Comparison of ENCODE assay signal across 23 cellular contexts in genomic region chr7:156466262-156466661, GRCh38.
DNase-seq lines count a peak whose midpoint lies in the region; ATAC-seq and TF ChIP-seq lines count a peak whose summit lies in the region.
"Had no signal": no experiment of that assay in that cellular context is flagged by ENCODE, and none has a peak within 500 bp of the region (broad histone marks: within the 10 kb centered on the region; RNA-seq: fewer than 3 reads in every experiment).

No MANE protein-coding gene starts in this region.

- no peaks in the 10 kb centered on the region for H3K36me3 ChIP-seq in CD8-positive, alpha-beta memory T cell (ENCODE audit: insufficient read depth, low read length)
- H3K36me3 ChIP-seq: SJSA1 had no signal

- peak; percentile 20 for ATAC-seq in left lobe of liver
- ATAC-seq in GM18517 (IDR thresholded peaks at IDR 0.05; ENCODE audit: unreplicated experiment): no peak
- ATAC-seq: A549, HCT116 had no signal

- TF ChIP-seq CTCF in VCaP (conservative IDR thresholded peaks at IDR 0.05) (no peak), type B pancreatic cell (conservative IDR thresholded peaks at IDR 0.05) (no peak)

- no peaks in the 10 kb centered on the region for H3K9me3 ChIP-seq in CD8-positive, alpha-beta memory T cell (ENCODE audit: low read length)
- H3K9me3 ChIP-seq: A549, Caco-2, SJSA1 had no signal

- peaks cover 5% of the 10 kb centered on the region for H3K4me1 Mint-ChIP-seq in type B pancreatic cell (ENCODE audit: unreplicated experiment)
- H3K4me1 Mint-ChIP-seq in CD8-positive, alpha-beta memory T cell: no peaks in the 10 kb centered on the region
- H3K4me1 Mint-ChIP-seq: CD4-positive, alpha-beta memory T cell had no signal

- no peak overlapping the region for H3K4me3 ChIP-seq in CD8-positive, alpha-beta memory T cell (ENCODE audit: low read length)
- H3K4me3 ChIP-seq: A549, PC-9, SJSA1 had no signal

- H3K9me3 Mint-ChIP-seq in type B pancreatic cell: no peaks in the 10 kb centered on the region
- H3K9me3 Mint-ChIP-seq in CD8-positive, alpha-beta memory T cell: peaks cover 0 to 2% (median 0%) of the 10 kb centered on the region in 5 donors

- H3K27ac ChIP-seq in VCaP: peak overlapping the region; percentile 51
- H3K27ac ChIP-seq in CD8-positive, alpha-beta memory T cell (ENCODE audit: low read depth, low read length): no peak overlapping the region
- H3K27ac ChIP-seq: A549, PC-9, SJSA1 had no signal

- H3K27ac Mint-ChIP-seq in type B pancreatic cell: no peak overlapping the region
- H3K27ac Mint-ChIP-seq in CD8-positive, alpha-beta memory T cell: no peak overlapping the region
- H3K27ac Mint-ChIP-seq: CD4-positive, alpha-beta memory T cell had no signal

- no peaks in the 10 kb centered on the region for H3K4me1 ChIP-seq in CD8-positive, alpha-beta memory T cell (ENCODE audit: insufficient read depth, low read length)
- H3K4me1 ChIP-seq: A549, Caco-2, SJSA1 had no signal

- POLR2A ChIA-PET in HEK293T (lab: Yijun Ruan, JAX): no interaction called here
- POLR2A ChIA-PET in CD8-positive, alpha-beta memory T cell (lab: Charles Lee): no interaction called here

- no peaks in the 10 kb centered on the region for H3K27me3 ChIP-seq in CD8-positive, alpha-beta memory T cell (ENCODE audit: insufficient read depth, low read length, poor library complexity, severe bottlenecking)

- CTCF ChIA-PET in HEK293T (lab: Yijun Ruan, JAX): no interaction called here
- CTCF ChIA-PET in CD8-positive, alpha-beta memory T cell (lab: Charles Lee): no interaction called here

- DNase-seq in HEK293T (ENCODE audit: extremely low spot score) (peak; percentile 37), left lobe of liver (ENCODE audit: low spot score) (peak; percentile 7), type B pancreatic cell (ENCODE audit: extremely low spot score, unreplicated experiment) (no peak), NCI-H2107 treated with DMSO at 0.1 percent for 48 hours (lab: John Stamatoyannopoulos, UW; ENCODE audit: unreplicated experiment) (no peak)
- no peak for DNase-seq in CD8-positive, alpha-beta memory T cell
- DNase-seq: C1 segment of cervical spinal cord; Caco-2; CD4-positive, alpha-beta memory T cell; GF-D8; Karpas-422; NCI-H1092 treated with DMSO at 0.1 percent for 48 hours; NCI-H1436; NCI-H187 treated with DMSO at 0.1 percent for 48 hours; NCI-H2107; NCI-H2227 treated with DMSO at 0.1 percent for 48 hours; NCI-H526 treated with DMSO at 0.1 percent for 48 hours; PC-9; Right ventricle myocardium superior had no signal

- H3K4me3 Mint-ChIP-seq in type B pancreatic cell: peak overlapping the region; percentile 26
- H3K4me3 Mint-ChIP-seq in CD8-positive, alpha-beta memory T cell: no peak overlapping the region
- H3K4me3 Mint-ChIP-seq: CD4-positive, alpha-beta memory T cell had no signal

- H3K36me3 Mint-ChIP-seq in type B pancreatic cell: no peaks in the 10 kb centered on the region
- no peaks in the 10 kb centered on the region for H3K36me3 Mint-ChIP-seq in CD8-positive, alpha-beta memory T cell
- H3K36me3 Mint-ChIP-seq: CD4-positive, alpha-beta memory T cell had no signal

- peaks cover 15% of the 10 kb centered on the region for H3K27me3 Mint-ChIP-seq in type B pancreatic cell
- peaks cover 0 to 2% of the 10 kb centered on the region in 2 donors for H3K27me3 Mint-ChIP-seq in CD8-positive, alpha-beta memory T cell

TF ChIP-seq in HEK293T, 16 proteins besides CTCF, POLR2A, EP300 and RAD21:
- TF ChIP-seq ARNT (IDR thresholded peaks at IDR 0.05) (no peak), NFRKB (IDR thresholded peaks at IDR 0.05) (no peak), TARDBP (IDR thresholded peaks at IDR 0.05) (no peak), FOXK2 (IDR thresholded peaks at IDR 0.05) (no peak), FOXA1 (IDR thresholded peaks at IDR 0.05) (no peak), L3MBTL2 (conservative IDR thresholded peaks at IDR 0.05) (no peak), SP1 (IDR thresholded peaks at IDR 0.05) (no peak), ZNF384 (IDR thresholded peaks at IDR 0.05) (no peak), ELF4 (IDR thresholded peaks at IDR 0.05) (no peak), SUZ12 (IDR thresholded peaks at IDR 0.05) (no peak)

Comparison
In these comparisons a context has a peak if more than half of its experiments do, and no peak if none do; other contexts are left out.
1. DNase-seq: peak in HEK293T (single experiment) and left lobe of liver (single experiment); none in type B pancreatic cell (single experiment), CD8-positive, alpha-beta memory T cell (0 of 5) and NCI-H2107 treated with DMSO at 0.1 percent for 48 hours (single experiment).